ENCODE assay signal across 9 cellular contexts in the genomic region with DNA sequence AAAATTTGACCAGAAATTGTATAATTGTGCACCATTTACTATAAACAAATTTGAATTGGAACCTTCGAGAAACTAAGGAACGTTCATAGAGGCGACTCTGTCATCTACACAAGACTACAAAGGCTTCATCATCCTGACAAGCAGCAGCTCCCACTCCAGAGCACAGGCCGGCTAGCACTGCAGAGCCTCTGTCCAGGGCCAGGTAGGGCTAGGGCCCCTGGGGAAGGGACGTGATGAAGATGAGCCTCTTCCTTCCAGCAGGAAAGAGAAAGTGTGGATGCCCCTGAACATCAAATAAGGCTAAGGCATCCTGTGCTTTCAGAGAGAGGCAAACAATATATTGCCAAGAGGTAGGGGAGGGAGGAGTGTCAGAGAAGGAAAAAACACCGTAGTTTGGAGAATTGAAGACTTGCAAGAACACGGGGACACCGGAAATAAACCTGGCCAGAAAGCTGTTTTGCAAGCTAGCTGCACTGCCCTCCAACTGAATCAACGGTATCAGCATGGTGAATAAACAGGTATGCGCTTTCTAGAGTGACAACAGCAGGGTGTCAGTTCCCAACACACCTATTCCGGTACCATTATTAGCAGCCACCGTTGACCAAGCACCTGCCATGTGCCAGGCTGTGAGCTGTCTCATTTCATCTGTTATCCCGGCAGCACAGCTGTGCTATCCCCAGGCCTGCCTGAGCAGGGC. TPM values are rescaled to one million over a fixed set of nuclear protein-coding genes. Genes with fewer than 3 reads are reported as not detected.
DNase-seq lines count a peak whose midpoint lies in the region; ATAC-seq and TF ChIP-seq lines count a peak whose summit lies in the region.
"Had no signal": no experiment of that assay in that cellular context is flagged by ENCODE, and none has a peak within 500 bp of the region (broad histone marks: within the 10 kb centered on the region; RNA-seq: fewer than 3 reads in every experiment).

No MANE protein-coding gene starts in this region.

- H3K4me3 ChIP-seq in duodenal mucosa (ENCODE audit: low read depth in 1 of 2, low read length in 2 of 2): no peak overlapping the region

- H3K36me3 ChIP-seq in duodenal mucosa (ENCODE audit: control insufficient read depth in 1 of 2, insufficient read depth in 2 of 2, low read length in 2 of 2): no peaks in the 10 kb centered on the region

- H3K4me1 ChIP-seq in duodenal mucosa (ENCODE audit: control insufficient read depth in 1 of 2, insufficient read depth in 2 of 2, low read length in 2 of 2): peaks cover 19 to 20% of the 10 kb centered on the region in 2 donors

- DNase-seq in DMS79 (lab: John Stamatoyannopoulos, UW) (peak; percentile 70), NCI-H526 treated with DMSO at 0.1 percent for 48 hours (lab: John Stamatoyannopoulos, UW) (peak; percentile 56), osteocyte (ENCODE audit: extremely low spot score, unreplicated experiment) (peak; percentile 57), LoVo (ENCODE audit: low spot score) (no peak)
- DNase-seq in stimulated activated CD8-positive, alpha-beta memory T cell treated with anti-CD3 and anti-CD28 coated beads, Interleukin-4, amount 100 ng/mL, for 48 hours: no peak

- peaks cover 49% of the 10 kb centered on the region for H3K4me1 Mint-ChIP-seq in osteocyte (ENCODE audit: unreplicated experiment)

- no peaks in the 10 kb centered on the region for H3K9me3 ChIP-seq in duodenal mucosa (ENCODE audit: control insufficient read depth in 1 of 2, low read length in 2 of 2)

- no peaks in the 10 kb centered on the region for H3K27me3 ChIP-seq in duodenal mucosa (ENCODE audit: control insufficient read depth in 1 of 2, insufficient read depth in 2 of 2, low read length in 2 of 2)

- ATAC-seq in GM19035 (IDR thresholded peaks at IDR 0.05; ENCODE audit: unreplicated experiment): no peak
- ATAC-seq in HG03354 (IDR thresholded peaks at IDR 0.05; ENCODE audit: poor library complexity, severe bottlenecking, unreplicated experiment): no peak

- H3K4me3 Mint-ChIP-seq in osteocyte (ENCODE audit: unreplicated experiment): peak overlapping the region; percentile 22

- H3K27ac ChIP-seq in duodenal mucosa (ENCODE audit: low read depth, low read length): no peak overlapping the region

- TF ChIP-seq CTCF in osteocyte (IDR thresholded peaks at IDR 0.05): no peak

- H3K27me3 Mint-ChIP-seq in osteocyte (ENCODE audit: unreplicated experiment): no peaks in the 10 kb centered on the region
- H3K27me3 Mint-ChIP-seq: dendritic cell treated with granulocyte-macrophage colony-stimulating factor and Interleukin-4, amounts not matched to agents 40 ng/mL and 50 ng/mL, for 4 days had no signal

- H3K9me3 Mint-ChIP-seq in osteocyte (ENCODE audit: unreplicated experiment): no peaks in the 10 kb centered on the region
- H3K9me3 Mint-ChIP-seq: dendritic cell treated with granulocyte-macrophage colony-stimulating factor and Interleukin-4, amounts not matched to agents 40 ng/mL and 50 ng/mL, for 4 days had no signal

- H3K27ac Mint-ChIP-seq in osteocyte (ENCODE audit: unreplicated experiment): peak overlapping the region; percentile 27

- peak overlapping the region; percentile 28 to 73 for H3K9ac ChIP-seq in duodenal mucosa (ENCODE audit: low read depth in 1 of 2, low read length in 2 of 2)

- H3K36me3 Mint-ChIP-seq in osteocyte (ENCODE audit: unreplicated experiment): no peaks in the 10 kb centered on the region

RNA-seq across cellular contexts. Expression of a gene that starts 12.4 kb away (rescaled TPM):
- total RNA-seq in osteocyte: 35.1 and 35.8 TPM in 2 replicates

Comparison
In these comparisons a context has a peak if more than half of its experiments do, and no peak if none do; other contexts are left out.
1. DNase-seq: peak in DMS79 (single experiment), NCI-H526 treated with DMSO at 0.1 percent for 48 hours (single experiment) and osteocyte (single experiment); none in stimulated activated CD8-positive, alpha-beta memory T cell treated with anti-CD3 and anti-CD28 coated beads, Interleukin-4, amount 100 ng/mL, for 48 hours (single experiment) and LoVo (single experiment).